In genomic region chr7:36420307-36420706, GRCh38 we compare ENCODE assay signal across 22 cellular contexts.
"Had no signal": no experiment of that assay in that cellular context is flagged by ENCODE, and none has a peak within 500 bp of the region (broad histone marks: within the 10 kb centered on the region; RNA-seq: fewer than 3 reads in every experiment).

No MANE protein-coding gene starts in this region.

- H3K4me1 ChIP-seq: SJSA1 had no signal

- FAIRE-seq: RCC 7860 had no signal

- H3K9me3 ChIP-seq: SJSA1 had no signal

- DNase-seq: IMR-90, Kasumi-1, MM.1S, NCI-H1092 treated with DMSO at 0.1 percent for 48 hours, NCI-H1436, NCI-H187, NCI-H2029, NCI-H2081 treated with DMSO at 0.1 percent for 48 hours, NCI-H2171, NCI-H226, NCI-H446, NCI-H510A, NCI-H524 treated with DMSO at 0.1 percent for 48 hours, NCI-H69, NCI-H774, Right ventricle myocardium superior, RPMI8226, SIG-M5 had no signal

- H3K4me3 ChIP-seq: SJSA1, SK-N-MC had no signal

- H3K27ac ChIP-seq: KMS-11, SJSA1, SK-N-MC had no signal

- H3K27me3 ChIP-seq: SJSA1 had no signal

- H3K4me2 ChIP-seq: KMS-11 had no signal
